ENCODE assay signal across 29 cellular contexts in genomic region chr21:37986000-37986399, GRCh38.
"Had no signal": no experiment of that assay in that cellular context is flagged by ENCODE, and none has a peak within 500 bp of the region (broad histone marks: within the 10 kb centered on the region; RNA-seq: fewer than 3 reads in every experiment).

No MANE protein-coding gene starts in this region.

- H3K9me3 ChIP-seq: lower lobe of right lung, neutrophil, right atrium auricular region, right lobe of liver, tibial nerve, uterus had no signal

- H3K9me3 Mint-ChIP-seq: natural killer cell; nephron progenitor cell; neural progenitor cell; stimulated activated memory B cell treated with anti-CD40 and anti-IgM and Interleukin-4, amounts not matched to agents 10 μg/mL and 1 μg/mL and 100 μg/mL, for 72 hours; stimulated activated naive CD8-positive, alpha-beta T cell treated with anti-CD3 and anti-CD28 coated beads, Interleukin-15, amount 100 ng/mL, for 72 hours; type B pancreatic cell had no signal

- H3K79me2 ChIP-seq: parathyroid adenoma had no signal

- H3K4me1 ChIP-seq: lower lobe of right lung, neural progenitor cell, parathyroid adenoma, right atrium auricular region, right lobe of liver, tibial nerve, uterus had no signal

- H3K27me3 Mint-ChIP-seq: stimulated activated memory B cell treated with anti-CD40 and anti-IgM and Interleukin-4, amounts not matched to agents 10 μg/mL and 1 μg/mL and 100 μg/mL, for 72 hours had no signal

- H3K4me3 Mint-ChIP-seq: naive B cell; natural killer cell; nephron progenitor cell; neural progenitor cell; stimulated activated memory B cell treated with anti-CD40 and anti-IgM and Interleukin-4, amounts not matched to agents 10 μg/mL and 1 μg/mL and 100 μg/mL, for 72 hours; stimulated activated naive CD8-positive, alpha-beta T cell treated with anti-CD3 and anti-CD28 coated beads, Interleukin-15, amount 100 ng/mL, for 72 hours; type B pancreatic cell had no signal

- H3K9ac ChIP-seq: neural progenitor cell, parathyroid adenoma had no signal

- H3K27ac Mint-ChIP-seq: naive B cell; natural killer cell; nephron progenitor cell; neural progenitor cell; progenitor cell of endocrine pancreas; stimulated activated memory B cell treated with anti-CD40 and anti-IgM and Interleukin-4, amounts not matched to agents 10 μg/mL and 1 μg/mL and 100 μg/mL, for 72 hours; stimulated activated naive CD8-positive, alpha-beta T cell treated with anti-CD3 and anti-CD28 coated beads, Interleukin-15, amount 100 ng/mL, for 72 hours; type B pancreatic cell had no signal

- H3K4me1 Mint-ChIP-seq: naive B cell; natural killer cell; nephron progenitor cell; stimulated activated memory B cell treated with anti-CD40 and anti-IgM and Interleukin-4, amounts not matched to agents 10 μg/mL and 1 μg/mL and 100 μg/mL, for 72 hours; stimulated activated naive CD8-positive, alpha-beta T cell treated with anti-CD3 and anti-CD28 coated beads, Interleukin-15, amount 100 ng/mL, for 72 hours had no signal

- FAIRE-seq: keratinocyte had no signal

- H3K4me3 ChIP-seq: lower lobe of right lung, neural progenitor cell, right atrium auricular region, right lobe of liver, smooth muscle cell, tibial nerve, uterus had no signal

- H2AFZ ChIP-seq: neural progenitor cell, parathyroid adenoma had no signal

- H3K27me3 ChIP-seq: neural progenitor cell, right atrium auricular region, tibial nerve, uterus had no signal

- ATAC-seq: left cardiac atrium; left lobe of liver; lower lobe of right lung; natural killer cell; right lobe of liver; stimulated activated memory B cell treated with anti-CD40 and anti-IgM and Interleukin-4, amounts not matched to agents 10 μg/mL and 1 μg/mL and 100 μg/mL, for 72 hours; stimulated activated naive CD8-positive, alpha-beta T cell treated with anti-CD3 and anti-CD28 coated beads, Interleukin-15, amount 100 ng/mL, for 72 hours had no signal

- H3K4me2 ChIP-seq: neural progenitor cell, smooth muscle cell had no signal

- H3K36me3 ChIP-seq: lower lobe of right lung, neural progenitor cell, neutrophil, right atrium auricular region, right lobe of liver, tibial nerve, uterus had no signal

- DNase-seq: hippocampal formation; kidney glomerular epithelial cell; left cardiac atrium; lower lobe of right lung; mammary epithelial cell; mesenchymal stem cell; naive B cell; natural killer cell; nephron progenitor cell; occipital lobe; right lobe of liver; stimulated activated CD4-positive, alpha-beta T cell treated with anti-CD3 and anti-CD28 coated beads, Interleukin-1b, Interleukin-23, amount 100 ng/mL, for 48 hours; stimulated activated CD4-positive, alpha-beta T cell treated with anti-CD3 and anti-CD28 coated beads, Interleukin-2, amount 100 ng/mL, for 48 hours; stimulated activated CD4-positive, alpha-beta T cell treated with anti-CD3 and anti-CD28 coated beads, Interleukin-4, amount 100 ng/mL, for 4 hours; stimulated activated CD8-positive, alpha-beta memory T cell treated with anti-CD3 and anti-CD28 coated beads, Interleukin-4, amount 100 ng/mL, for 48 hours; stimulated activated naive CD4-positive, alpha-beta T cell treated with Interleukin-2 at 50 U/mL for 16 hours; stimulated activated naive CD8-positive, alpha-beta T cell treated with anti-CD3 and anti-CD28 coated beads, Interleukin-15, amount 100 ng/mL, for 72 hours; uterus had no signal

- H3K36me3 Mint-ChIP-seq: naive B cell; natural killer cell; neural progenitor cell; stimulated activated memory B cell treated with anti-CD40 and anti-IgM and Interleukin-4, amounts not matched to agents 10 μg/mL and 1 μg/mL and 100 μg/mL, for 72 hours; type B pancreatic cell had no signal

- H3K27ac ChIP-seq: lower lobe of right lung, neural progenitor cell, neutrophil, parathyroid adenoma, right atrium auricular region, right lobe of liver, tibial nerve, uterus had no signal
